ENCODE assay signal across 1 cellular context in the genomic region with DNA sequence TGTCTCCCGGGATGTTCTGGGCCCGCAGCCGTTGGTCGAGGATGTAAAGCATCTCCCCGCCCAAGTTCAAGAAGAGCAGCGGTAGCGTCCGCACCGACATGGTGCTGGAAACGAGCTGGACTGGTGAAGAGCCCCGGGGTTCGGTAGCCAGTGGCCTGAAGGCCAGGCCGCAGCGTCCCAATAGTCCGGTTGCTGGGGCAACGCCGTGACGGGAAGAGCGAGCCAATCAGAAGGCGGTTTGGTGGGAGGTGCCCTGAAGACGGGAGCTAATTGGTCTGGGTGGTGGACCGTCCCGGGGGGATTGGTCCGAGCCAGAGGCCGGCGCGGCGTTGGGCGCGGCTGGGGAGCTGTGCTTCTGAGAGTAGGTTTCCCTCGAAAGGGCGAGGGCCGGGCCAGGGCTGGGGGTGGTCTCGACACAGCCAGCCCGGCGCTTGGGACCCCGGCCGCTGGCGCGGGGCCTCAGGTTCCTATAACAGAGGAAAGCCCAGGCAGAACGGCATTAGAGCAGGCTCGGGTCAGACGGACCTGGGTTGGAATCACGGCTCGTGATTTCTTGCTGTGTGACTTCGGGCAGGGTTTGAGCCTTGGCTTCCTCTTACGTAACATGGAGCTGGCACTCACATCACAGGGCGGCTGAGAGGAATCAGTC.
TF ChIP-seq lines count a peak whose summit lies in the region.

Gene OSCP1, minus strand, starts transcription at position 182 of the 649 bp plus-strand sequence. Its CDS starts 82 bp downstream, at position 100.

TF ChIP-seq in IMR-90, 13 proteins besides CTCF, POLR2A, EP300 and RAD21:
- TF ChIP-seq USF2 (IDR thresholded peaks at IDR 0.05; ENCODE audit: low read depth, low read length) (no peak), MAZ (IDR thresholded peaks at IDR 0.05; ENCODE audit: borderline replicate concordance, low read depth, low read length) (peak; percentile 49; the same call in 1 of the 2 replicates), FOS (IDR thresholded peaks at IDR 0.05; ENCODE audit: low read depth, low read length) (peak; percentile 30; the same call in 1 of the 2 replicates), CEBPB (IDR thresholded peaks at IDR 0.05; ENCODE audit: low read depth, low read length) (peak; percentile 85), RCOR1 (IDR thresholded peaks at IDR 0.05; ENCODE audit: insufficient replicate concordance, low read length) (no peak), NFE2L2 (IDR thresholded peaks at IDR 0.05; ENCODE audit: low read depth, low read length) (no peak), MXI1 (IDR thresholded peaks at IDR 0.05; ENCODE audit: borderline replicate concordance, low read depth, low read length) (peak; percentile 81), MAFK (IDR thresholded peaks at IDR 0.05; ENCODE audit: low read depth, low read length) (no peak)
